Comparison of ENCODE assay signal across 28 cellular contexts in genomic region chr15:71749500-71749899, GRCh38.
"Had no signal": no experiment of that assay in that cellular context is flagged by ENCODE, and none has a peak within 500 bp of the region (broad histone marks: within the 10 kb centered on the region; RNA-seq: fewer than 3 reads in every experiment).

No MANE protein-coding gene starts in this region.

- H3K4me1 Mint-ChIP-seq: naive thymus-derived CD4-positive, alpha-beta T cell; stimulated activated naive CD8-positive, alpha-beta T cell treated with anti-CD3 and anti-CD28 coated beads, Interleukin-15, amount 100 ng/mL, for 72 hours had no signal

- H3K4me3 ChIP-seq: gastrocnemius medialis, heart left ventricle, hepatocyte, left lung, neural progenitor cell, right lobe of liver, smooth muscle cell, suprapubic skin, transverse colon, upper lobe of right lung, uterus had no signal

- H3K9me3 ChIP-seq: gastrocnemius medialis, left lung, right lobe of liver, suprapubic skin, transverse colon, upper lobe of right lung, uterus had no signal

- H3K27ac Mint-ChIP-seq: naive thymus-derived CD4-positive, alpha-beta T cell; nephron; neural progenitor cell; progenitor cell of endocrine pancreas had no signal

- H3K79me2 ChIP-seq: hepatocyte, parathyroid adenoma had no signal

- H2AFZ ChIP-seq: hepatocyte, neural progenitor cell, parathyroid adenoma had no signal

- H3K27me3 ChIP-seq: gastrocnemius medialis, heart left ventricle, hepatocyte, left lung, neural progenitor cell, right lobe of liver, suprapubic skin, transverse colon, upper lobe of right lung, uterus had no signal

- H3K4me3 Mint-ChIP-seq: naive thymus-derived CD4-positive, alpha-beta T cell; nephron; neural progenitor cell; stimulated activated naive CD8-positive, alpha-beta T cell treated with anti-CD3 and anti-CD28 coated beads, Interleukin-15, amount 100 ng/mL, for 72 hours had no signal

- H3K9ac ChIP-seq: neural progenitor cell, parathyroid adenoma had no signal

- ATAC-seq: esophagus mucosa; gastrocnemius medialis; heart left ventricle; left lung; naive thymus-derived CD4-positive, alpha-beta T cell; right lobe of liver; stimulated activated naive CD8-positive, alpha-beta T cell treated with anti-CD3 and anti-CD28 coated beads, Interleukin-15, amount 100 ng/mL, for 72 hours; upper lobe of right lung had no signal

- H3K36me3 Mint-ChIP-seq: naive thymus-derived CD4-positive, alpha-beta T cell had no signal

- H3K4me1 ChIP-seq: neural progenitor cell, parathyroid adenoma, suprapubic skin, uterus had no signal

- H3K4me2 ChIP-seq: hepatocyte, neural progenitor cell, smooth muscle cell had no signal

- H3K9me3 Mint-ChIP-seq: neural progenitor cell; stimulated activated naive CD8-positive, alpha-beta T cell treated with anti-CD3 and anti-CD28 coated beads, Interleukin-15, amount 100 ng/mL, for 72 hours had no signal

- DNase-seq: cortex of kidney; effector CD4-positive, alpha-beta T cell; foreskin fibroblast; gastrocnemius medialis; heart left ventricle; kidney; left lung; mesendoderm; midbrain; naive thymus-derived CD4-positive, alpha-beta T cell; right lobe of liver; stimulated activated CD4-positive, alpha-beta T cell treated with anti-CD3 and anti-CD28 coated beads, Interleukin-12 subunit alpha, Interleukin-12 subunit beta, amount 100 ng/mL, for 4 hours; stimulated activated CD4-positive, alpha-beta T cell treated with anti-CD3 and anti-CD28 coated beads, Interleukin-1b, Interleukin-23, amount 100 ng/mL, for 48 hours; stimulated activated CD4-positive, alpha-beta T cell treated with anti-CD3 and anti-CD28 coated beads, Interleukin-4, amount 100 ng/mL, for 1 hour; stimulated activated CD8-positive, alpha-beta memory T cell treated with anti-CD3 and anti-CD28 coated beads, Interleukin-4, amount 100 ng/mL, for 48 hours; stimulated activated naive CD4-positive, alpha-beta T cell; stimulated activated naive CD8-positive, alpha-beta T cell treated with anti-CD3 and anti-CD28 coated beads, Interleukin-15, amount 100 ng/mL, for 72 hours; transverse colon; upper lobe of right lung; uterus had no signal

- H3K36me3 ChIP-seq: gastrocnemius medialis, left lung, neural progenitor cell, right lobe of liver, transverse colon, upper lobe of right lung, uterus had no signal

- H3K27ac ChIP-seq: gastrocnemius medialis, heart left ventricle, hepatocyte, left lung, neural progenitor cell, parathyroid adenoma, right lobe of liver, suprapubic skin, transverse colon, upper lobe of right lung, uterus had no signal

- H3K27me3 Mint-ChIP-seq: progenitor cell of endocrine pancreas had no signal
